35 cellular contexts compared by ENCODE assay signal in the genomic region with DNA sequence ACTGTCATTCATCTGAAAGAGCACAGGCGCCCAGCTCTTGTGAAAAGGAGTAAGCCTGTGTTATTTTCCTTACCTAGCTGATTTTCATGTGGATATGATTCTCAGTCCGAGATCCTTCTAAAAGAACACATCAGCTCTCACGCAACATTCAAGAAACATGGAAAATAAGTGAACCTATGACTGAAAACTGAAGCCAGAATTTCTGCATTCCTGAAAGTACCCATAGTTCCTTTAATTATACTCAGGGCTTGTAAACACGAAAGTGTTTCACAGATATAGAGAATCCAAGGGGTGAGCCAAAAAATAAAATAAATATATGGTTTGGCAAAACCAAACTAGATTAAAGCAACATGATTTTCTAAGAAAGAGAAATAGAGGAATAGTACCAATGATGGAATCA.
"Had no signal": no experiment of that assay in that cellular context is flagged by ENCODE, and none has a peak within 500 bp of the region (broad histone marks: within the 10 kb centered on the region; RNA-seq: fewer than 3 reads in every experiment).

No MANE protein-coding gene starts in this region.

- H3K27me3 ChIP-seq: ascending aorta, breast epithelium, cardiac muscle cell, colonic mucosa, dorsolateral prefrontal cortex had no signal

- H3K36me3 Mint-ChIP-seq: activated CD4-positive, alpha-beta memory T cell treated with anti-CD3 and anti-CD28 coated beads for 36 hours; activated CD8-positive, alpha-beta memory T cell treated with anti-CD3 and anti-CD28 coated beads, Interleukin-2, amount 10 ng/mL, durations not matched to agents 7 days and 5 days; activated naive CD4-positive, alpha-beta T cell treated with anti-CD3 and anti-CD28 coated beads, Interleukin-2, amount 50 U/mL, for 24 hours; activated naive CD8-positive, alpha-beta T cell treated with anti-CD3 and anti-CD28 coated beads for 36 hours; brain had no signal

- H3K9me3 Mint-ChIP-seq: activated B cell treated with CpG ODN at 0.5 μM for 24 hours; activated CD4-positive, alpha-beta memory T cell treated with anti-CD3 and anti-CD28 coated beads for 36 hours; activated CD4-positive, alpha-beta T cell treated with anti-CD3 and anti-CD28 coated beads, Interleukin-2, amount 10 ng/mL, durations not matched to agents 24 days and 14 days; activated naive CD4-positive, alpha-beta T cell treated with anti-CD3 and anti-CD28 coated beads for 36 hours; activated naive CD4-positive, alpha-beta T cell treated with anti-CD3 and anti-CD28 coated beads, Interleukin-2, amount 50 U/mL, for 24 hours; activated naive CD8-positive, alpha-beta T cell treated with anti-CD3 and anti-CD28 coated beads for 36 hours; activated naive CD8-positive, alpha-beta T cell treated with anti-CD3 and anti-CD28 coated beads, Interleukin-2, amount 50 U/mL, for 24 hours; activated T-helper 1 cell treated with anti-CD3 and anti-CD28 coated beads, Interleukin-12 subunit alpha, Interleukin-12 subunit beta, Interleukin-2, Interleukin-4 antibody, amounts not matched to agents 30 ng/mL and 10 ng/mL and 1 ng/mL, durations not matched to agents 14 hours and 24 hours and 36 hours; activated T-helper 2 cell treated with anti-CD3 and anti-CD28 coated beads, Interferon-gamma antibody, Interleukin-2, Interleukin-4, amounts not matched to agents 10 μg/mL and 5 μg/mL and 100 μg/mL, durations not matched to agents 14 hours and 24 hours and 36 hours; brain; endodermal cell; T-helper 2 cell treated with Interferon-gamma antibody and Interleukin-4, amounts not matched to agents 5 μg/mL and 100 μg/mL, for 36 hours had no signal

- H3K4me3 Mint-ChIP-seq: activated B cell treated with CpG ODN at 0.5 μM for 24 hours; activated CD4-positive, alpha-beta memory T cell treated with anti-CD3 and anti-CD28 coated beads for 36 hours; activated CD4-positive, alpha-beta T cell treated with anti-CD3 and anti-CD28 coated beads for 36 hours; activated CD4-positive, alpha-beta T cell treated with anti-CD3 and anti-CD28 coated beads, Interleukin-2, amount 10 ng/mL, durations not matched to agents 24 days and 14 days; activated CD8-positive, alpha-beta memory T cell treated with anti-CD3 and anti-CD28 coated beads, Interleukin-2, amount 10 ng/mL, durations not matched to agents 7 days and 5 days; activated CD8-positive, alpha-beta T cell treated with anti-CD3 and anti-CD28 coated beads, Interleukin-2, amount 10 ng/mL, durations not matched to agents 7 days and 5 days; activated naive CD4-positive, alpha-beta T cell treated with anti-CD3 and anti-CD28 coated beads for 36 hours; activated naive CD4-positive, alpha-beta T cell treated with anti-CD3 and anti-CD28 coated beads, Interleukin-2, amount 50 U/mL, for 24 hours; activated naive CD8-positive, alpha-beta T cell treated with anti-CD3 and anti-CD28 coated beads for 36 hours; activated naive CD8-positive, alpha-beta T cell treated with anti-CD3 and anti-CD28 coated beads, Interleukin-2, amount 50 U/mL, for 24 hours; activated T-helper 1 cell treated with anti-CD3 and anti-CD28 coated beads, Interleukin-12 subunit alpha, Interleukin-12 subunit beta, Interleukin-2, Interleukin-4 antibody, amounts not matched to agents 30 ng/mL and 10 ng/mL and 1 ng/mL, durations not matched to agents 14 hours and 24 hours and 36 hours; brain; dendritic cell treated with granulocyte-macrophage colony-stimulating factor and Interleukin-4, amounts not matched to agents 40 ng/mL and 50 ng/mL, for 4 days; endodermal cell; T-helper 17 cell; T-helper 2 cell treated with Interferon-gamma antibody and Interleukin-4, amounts not matched to agents 5 μg/mL and 100 μg/mL, for 36 hours had no signal

- ATAC-seq: activated CD4-positive, alpha-beta T cell treated with anti-CD3 and anti-CD28 coated beads for 36 hours; activated CD8-positive, alpha-beta memory T cell treated with anti-CD3 and anti-CD28 coated beads, Interleukin-2, amount 10 ng/mL, durations not matched to agents 7 days and 5 days; activated CD8-positive, alpha-beta T cell treated with anti-CD3 and anti-CD28 coated beads, Interleukin-2, amount 10 ng/mL, durations not matched to agents 7 days and 5 days; activated naive CD8-positive, alpha-beta T cell treated with anti-CD3 and anti-CD28 coated beads, Interleukin-2, amount 50 U/mL, for 24 hours; esophagus mucosa; T-helper 17 cell had no signal

- H3K27me3 Mint-ChIP-seq: activated B cell treated with CpG ODN at 0.5 μM for 24 hours; activated CD4-positive, alpha-beta memory T cell treated with anti-CD3 and anti-CD28 coated beads for 36 hours; activated CD4-positive, alpha-beta T cell treated with anti-CD3 and anti-CD28 coated beads for 36 hours; activated CD4-positive, alpha-beta T cell treated with anti-CD3 and anti-CD28 coated beads, Interleukin-2, amount 10 ng/mL, durations not matched to agents 24 days and 14 days; activated CD8-positive, alpha-beta memory T cell treated with anti-CD3 and anti-CD28 coated beads, Interleukin-2, amount 10 ng/mL, durations not matched to agents 7 days and 5 days; activated naive CD8-positive, alpha-beta T cell treated with anti-CD3 and anti-CD28 coated beads for 36 hours; activated naive CD8-positive, alpha-beta T cell treated with anti-CD3 and anti-CD28 coated beads, Interleukin-2, amount 50 U/mL, for 24 hours; dendritic cell treated with granulocyte-macrophage colony-stimulating factor and Interleukin-4, amounts not matched to agents 40 ng/mL and 50 ng/mL, for 4 days had no signal

- H3K4me1 Mint-ChIP-seq: activated B cell treated with CpG ODN at 0.5 μM for 24 hours; activated CD4-positive, alpha-beta T cell treated with anti-CD3 and anti-CD28 coated beads for 36 hours; activated CD4-positive, alpha-beta T cell treated with anti-CD3 and anti-CD28 coated beads, Interleukin-2, amount 10 ng/mL, durations not matched to agents 24 days and 14 days; activated CD8-positive, alpha-beta memory T cell treated with anti-CD3 and anti-CD28 coated beads, Interleukin-2, amount 10 ng/mL, durations not matched to agents 7 days and 5 days; activated naive CD4-positive, alpha-beta T cell treated with anti-CD3 and anti-CD28 coated beads, Interleukin-2, amount 50 U/mL, for 24 hours; activated naive CD8-positive, alpha-beta T cell treated with anti-CD3 and anti-CD28 coated beads for 36 hours; activated naive CD8-positive, alpha-beta T cell treated with anti-CD3 and anti-CD28 coated beads, Interleukin-2, amount 50 U/mL, for 24 hours; endodermal cell; T-helper 17 cell had no signal

- H3K9me3 ChIP-seq: ascending aorta, breast epithelium, colonic mucosa had no signal

- H3K4me3 ChIP-seq: ascending aorta, breast epithelium, cardiac muscle cell, colonic mucosa, dorsolateral prefrontal cortex had no signal

- DNase-seq: activated B cell treated with CpG ODN at 0.5 μM for 24 hours; activated CD4-positive, alpha-beta memory T cell treated with anti-CD3 and anti-CD28 coated beads for 36 hours; activated CD4-positive, alpha-beta T cell treated with anti-CD3 and anti-CD28 coated beads for 36 hours; activated CD4-positive, alpha-beta T cell treated with anti-CD3 and anti-CD28 coated beads, Interleukin-2, amount 10 ng/mL, durations not matched to agents 24 days and 14 days; activated CD4-positive, CD25-positive, alpha-beta regulatory T cell treated with anti-CD3 and anti-CD28 coated beads, Interleukin-2, amount 50 U/mL, for 72 hours; activated CD8-positive, alpha-beta memory T cell treated with anti-CD3 and anti-CD28 coated beads, Interleukin-2, amount 10 ng/mL, durations not matched to agents 7 days and 5 days; activated CD8-positive, alpha-beta memory T cell treated with anti-CD3 and anti-CD28 coated beads, Interleukin-2, amount 50 U/mL, for 4 hours; activated CD8-positive, alpha-beta T cell treated with anti-CD3 and anti-CD28 coated beads, Interleukin-2, amount 10 ng/mL, durations not matched to agents 7 days and 5 days; activated effector memory CD4-positive, alpha-beta T cell treated with anti-CD3 and anti-CD28 coated beads, Interleukin-2, amount 50 U/mL, for 16 hours; activated naive CD4-positive, alpha-beta T cell treated with anti-CD3 and anti-CD28 coated beads for 36 hours; activated naive CD8-positive, alpha-beta T cell treated with anti-CD3 and anti-CD28 coated beads for 36 hours; activated naive CD8-positive, alpha-beta T cell treated with anti-CD3 and anti-CD28 coated beads, Interleukin-2, amount 50 U/mL, for 24 hours; activated T-cell treated with anti-CD3 and anti-CD28 coated beads, Interleukin-2, amount 50 U/mL, for 1 hour; activated T-cell treated with anti-CD3 and anti-CD28 coated beads, Interleukin-2, amount 50 U/mL, for 48 hours; central memory CD4-positive, alpha-beta T cell; cerebellar nuclear complex; colonic mucosa; dorsolateral prefrontal cortex; effector memory CD4-positive, alpha-beta T cell; endodermal cell; head of caudate nucleus; T-helper 1 cell; T-helper 17 cell; T1000; WERI-Rb-1 had no signal

- H3K4me1 ChIP-seq: ascending aorta, breast epithelium, colonic mucosa had no signal

- H3K36me3 ChIP-seq: ascending aorta, breast epithelium, cardiac muscle cell, colonic mucosa, WERI-Rb-1 had no signal

- H3K27ac Mint-ChIP-seq: activated B cell treated with CpG ODN at 0.5 μM for 24 hours; activated CD4-positive, alpha-beta memory T cell treated with anti-CD3 and anti-CD28 coated beads for 36 hours; activated CD4-positive, alpha-beta T cell treated with anti-CD3 and anti-CD28 coated beads for 36 hours; activated CD4-positive, alpha-beta T cell treated with anti-CD3 and anti-CD28 coated beads, Interleukin-2, amount 10 ng/mL, durations not matched to agents 24 days and 14 days; activated CD8-positive, alpha-beta memory T cell treated with anti-CD3 and anti-CD28 coated beads, Interleukin-2, amount 10 ng/mL, durations not matched to agents 7 days and 5 days; activated CD8-positive, alpha-beta T cell treated with anti-CD3 and anti-CD28 coated beads, Interleukin-2, amount 10 ng/mL, durations not matched to agents 7 days and 5 days; activated naive CD4-positive, alpha-beta T cell treated with anti-CD3 and anti-CD28 coated beads for 36 hours; activated naive CD4-positive, alpha-beta T cell treated with anti-CD3 and anti-CD28 coated beads, Interleukin-2, amount 50 U/mL, for 24 hours; activated naive CD8-positive, alpha-beta T cell treated with anti-CD3 and anti-CD28 coated beads for 36 hours; activated naive CD8-positive, alpha-beta T cell treated with anti-CD3 and anti-CD28 coated beads, Interleukin-2, amount 50 U/mL, for 24 hours; activated T-helper 1 cell treated with anti-CD3 and anti-CD28 coated beads, Interleukin-12 subunit alpha, Interleukin-12 subunit beta, Interleukin-2, Interleukin-4 antibody, amounts not matched to agents 30 ng/mL and 10 ng/mL and 1 ng/mL, durations not matched to agents 14 hours and 24 hours and 36 hours; activated T-helper 2 cell treated with anti-CD3 and anti-CD28 coated beads, Interferon-gamma antibody, Interleukin-2, Interleukin-4, amounts not matched to agents 10 μg/mL and 5 μg/mL and 100 μg/mL, durations not matched to agents 14 hours and 24 hours and 36 hours; dendritic cell treated with granulocyte-macrophage colony-stimulating factor and Interleukin-4, amounts not matched to agents 40 ng/mL and 50 ng/mL, for 4 days; endodermal cell; T-helper 17 cell; T-helper 2 cell treated with Interferon-gamma antibody and Interleukin-4, amounts not matched to agents 5 μg/mL and 100 μg/mL, for 36 hours had no signal
